8 cellular contexts compared by ENCODE assay signal in the genomic region with DNA sequence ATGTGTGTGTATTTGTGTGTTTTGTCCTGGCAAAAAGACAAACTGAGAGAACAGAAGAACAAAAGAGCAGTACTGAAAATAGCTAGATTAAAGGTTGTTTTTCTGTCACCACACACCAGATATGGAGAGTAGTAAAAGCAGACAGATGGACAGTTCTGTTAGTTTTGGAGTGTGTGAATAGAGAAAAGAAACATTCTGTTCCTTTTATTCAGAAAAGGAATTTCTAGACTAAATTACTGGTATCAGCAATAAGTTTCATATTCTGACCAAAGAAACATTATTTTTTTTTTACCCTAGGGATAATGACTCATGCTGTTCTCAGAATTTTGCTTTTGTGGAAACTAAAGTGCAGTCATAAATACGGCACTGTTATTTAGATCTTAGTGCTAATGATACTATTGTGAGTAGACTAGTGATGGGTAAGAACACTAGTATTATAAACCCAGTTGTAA. TPM values are rescaled to one million over a fixed set of nuclear protein-coding genes. Genes with fewer than 3 reads are reported as not detected.
DNase-seq lines count a peak whose midpoint lies in the region; ATAC-seq, FAIRE-seq and TF ChIP-seq lines count a peak whose summit lies in the region.

No MANE protein-coding gene starts in this region.

- no peaks in the 10 kb centered on the region for H3K27me3 Mint-ChIP-seq in activated CD8-positive, alpha-beta T cell treated with anti-CD3 and anti-CD28 coated beads for 36 hours

- H3K4me1 Mint-ChIP-seq in activated CD8-positive, alpha-beta T cell treated with anti-CD3 and anti-CD28 coated beads for 36 hours (ENCODE audit: low read depth) = peaks cover 55% of the 10 kb centered on the region

- H4K20me1 ChIP-seq in HepG2 (ENCODE audit: insufficient read depth, low read length) = 0 out of 2 replicates have a peak, but pooled peaks cover 8% of the 10 kb centered on the region

- H3K27me3 ChIP-seq in HepG2 (ENCODE audit: control insufficient read depth in 1 of 2, insufficient read depth in 2 of 2, low read length in 2 of 2) = no peaks in the 10 kb centered on the region

- peaks cover 19% of the 10 kb centered on the region for H3K79me2 ChIP-seq in HepG2 (ENCODE audit: insufficient read depth, low read length)

- no peaks in the 10 kb centered on the region for H3K4me1 ChIP-seq in HepG2 (ENCODE audit: insufficient read depth, low read length)

- POLR2A ChIA-PET in activated CD8-positive, alpha-beta T cell treated with anti-CD3 and anti-CD28 coated beads for 36 hours (lab: Charles Lee) = interaction anchor here (0.7 to 3.0 kb wide), 3 partner anchors 33 to 140 kb away, joined by 3 to 13 read pairs (median 3); a partner anchor contains a TSS
- POLR2A ChIA-PET in HepG2 (lab: Yijun Ruan, JAX) = no interaction called here

- TF ChIP-seq CTCF in activated CD8-positive, alpha-beta T cell treated with anti-CD3 and anti-CD28 coated beads for 36 hours (IDR thresholded peaks at IDR 0.05) = no peak
- TF ChIP-seq CTCF in HepG2 (CRISPR knock-in tag; IDR thresholded peaks at IDR 0.05) = no peak

- FAIRE-seq in HepG2 (lab: Jason Lieb, UNC) = no peak

- DNase-seq in activated CD8-positive, alpha-beta T cell treated with anti-CD3 and anti-CD28 coated beads for 36 hours = no peak
- DNase-seq in HepG2 (ENCODE audit: low spot score) (no peak), HK-2 (ENCODE audit: unreplicated experiment) (no peak), DMS53 treated with DMSO at 0.1 percent for 48 hours (lab: John Stamatoyannopoulos, UW; ENCODE audit: unreplicated experiment) (no peak), NCI-H1092 treated with DMSO at 0.1 percent for 48 hours (lab: John Stamatoyannopoulos, UW) (no peak)
- DNase-seq in activated CD4-positive, alpha-beta T cell treated with anti-CD3 and anti-CD28 coated beads, Interleukin-2, amount 50 U/mL, for 1 hour = no peak

- no peak for TF ChIP-seq RAD21 in HepG2 (CRISPR knock-in tag; IDR thresholded peaks at IDR 0.05)

- in situ Hi-C loops in HepG2 (cut with HindIII; ENCODE audit: extremely low pct_ligation_motif_present, low pct_unique_long_range_greater_than_20kb) = no loop called here

- H3K27ac ChIP-seq in HepG2 (ENCODE audit: extremely low read length, insufficient read depth, low read length) = no peak overlapping the region

- H3K4me3 ChIP-seq in HepG2 (replicated peaks in 1 of 3; ENCODE audit: insufficient read depth in 1 of 3, low read depth in 2 of 3, low read length in 3 of 3) = no peak overlapping the region

- H3K9me3 ChIP-seq in HepG2 (ENCODE audit: low read length) = no peaks in the 10 kb centered on the region

- H3K9me3 Mint-ChIP-seq in activated CD8-positive, alpha-beta T cell treated with anti-CD3 and anti-CD28 coated beads for 36 hours = no peaks in the 10 kb centered on the region

- TF ChIP-seq POLR2A in HepG2 (IDR thresholded peaks at IDR 0.05; ENCODE audit: insufficient read depth in 1 of 2, low read depth in 2 of 2, low read length in 2 of 2) = no peak

- no peak for TF ChIP-seq EP300 in HepG2 (IDR thresholded peaks at IDR 0.05; ENCODE audit: low read depth in 2 of 2, low read length in 2 of 2)
- TF ChIP-seq EP300 in HepG2 (CRISPR knock-in tag; IDR thresholded peaks at IDR 0.05; ENCODE audit: borderline replicate concordance) = no peak

- intact Hi-C loops in activated CD8-positive, alpha-beta T cell treated with anti-CD3 and anti-CD28 coated beads for 36 hours (cut with micrococcal nuclease) = loop anchor here (1.0 kb wide), 1 partner anchor 34 kb away; no protein-coding TSS in a partner anchor
- intact Hi-C loops in HepG2 (cut with micrococcal nuclease; ENCODE audit: unreplicated experiment) = no loop called here

- no peak overlapping the region for H3K27ac Mint-ChIP-seq in activated CD8-positive, alpha-beta T cell treated with anti-CD3 and anti-CD28 coated beads for 36 hours

- H3K9ac ChIP-seq in HepG2 (ENCODE audit: insufficient read depth, low read depth, low read length) = no peak overlapping the region

- WGBS in HepG2 (ENCODE audit: low lambda C conversion rate) = 97% methylated on average over 1 of the region's 1 CpG

- no peaks in the 10 kb centered on the region for H3K36me3 ChIP-seq in HepG2 (replicated peaks in 1 of 2; ENCODE audit: control insufficient read depth in 1 of 2, insufficient read depth in 2 of 2, low read length in 2 of 2)

- H3K4me2 ChIP-seq in HepG2 (ENCODE audit: low read depth, low read length) = no peak overlapping the region

- peak overlapping the region; percentile 32 for H3K4me3 Mint-ChIP-seq in activated CD8-positive, alpha-beta T cell treated with anti-CD3 and anti-CD28 coated beads for 36 hours

- CTCF ChIA-PET in activated CD8-positive, alpha-beta T cell treated with anti-CD3 and anti-CD28 coated beads for 36 hours (lab: Charles Lee) = interaction anchor here (1.0 to 2.7 kb wide), 2 partner anchors 33 to 135 kb away, joined by 3 to 17 read pairs; a partner anchor contains a TSS
- CTCF ChIA-PET in HepG2 (lab: Yijun Ruan, JAX; ENCODE audit: low intra/inter-chr PET ratio, low total read pairs) = no interaction called here

- no TSS peak for BruUV-seq in HepG2 (replicated peaks; lab: Mats Ljungman, UMichigan)

- ATAC-seq in GM18861 (IDR thresholded peaks at IDR 0.05; ENCODE audit: unreplicated experiment) (peak; percentile 82), HG02870 (IDR thresholded peaks at IDR 0.05; ENCODE audit: unreplicated experiment) (peak; percentile 73), HepG2 (no peak)
- peak; percentile 82 for ATAC-seq in activated CD8-positive, alpha-beta T cell treated with anti-CD3 and anti-CD28 coated beads for 36 hours

- no peaks in the 10 kb centered on the region for H3K36me3 Mint-ChIP-seq in activated CD8-positive, alpha-beta T cell treated with anti-CD3 and anti-CD28 coated beads for 36 hours (ENCODE audit: low read depth)

- no peak overlapping the region for H2AFZ ChIP-seq in HepG2 (ENCODE audit: low read length)

TF ChIP-seq in HepG2, 621 proteins besides CTCF, POLR2A, EP300 and RAD21:
- peak; percentile 59; the same call in 1 of the 2 replicates for TF ChIP-seq ZNF7 (CRISPR knock-in tag; IDR thresholded peaks at IDR 0.05)
- TF ChIP-seq ZNF263 (CRISPR knock-in tag; IDR thresholded peaks at IDR 0.05) = no peak
- TF ChIP-seq ZNF83 (CRISPR knock-in tag; IDR thresholded peaks at IDR 0.05; ENCODE audit: borderline replicate concordance) = no peak
- TF ChIP-seq, protein P1, sequence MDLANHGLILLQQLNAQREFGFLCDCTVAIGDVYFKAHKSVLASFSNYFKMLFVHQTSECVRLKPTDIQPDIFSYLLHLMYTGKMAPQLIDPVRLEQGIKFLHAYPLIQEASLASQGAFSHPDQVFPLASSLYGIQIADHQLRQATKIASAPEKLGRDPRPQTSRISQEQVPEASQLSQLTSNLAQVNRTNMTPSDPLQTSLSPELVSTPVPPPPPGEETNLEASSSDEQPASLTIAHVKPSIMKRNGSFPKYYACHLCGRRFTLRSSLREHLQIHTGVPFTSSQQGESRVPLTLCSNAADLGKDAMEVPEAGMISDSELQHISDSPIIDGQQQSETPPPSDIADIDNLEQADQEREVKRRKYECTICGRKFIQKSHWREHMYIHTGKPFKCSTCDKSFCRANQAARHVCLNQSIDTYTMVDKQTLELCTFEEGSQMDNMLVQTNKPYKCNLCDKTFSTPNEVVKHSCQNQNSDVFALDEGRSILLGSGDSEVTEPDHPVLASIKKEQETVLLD (CRISPR knock-in tag; IDR thresholded peaks at IDR 0.05; ENCODE audit: low read depth) = no peak

RNA-seq across cellular contexts. Expression of a gene that starts 32.9 kb away (rescaled TPM):
- total RNA-seq in activated CD8-positive, alpha-beta T cell treated with anti-CD3 and anti-CD28 coated beads for 36 hours = 10 to 100 TPM; 14.1 to 20.8 TPM
- 11.4 and 20.4 TPM in 2 replicates for total RNA-seq in HepG2 (2016; rRNA removed; fragmentation: Illumina TruSeq; extraction: Trizol)
- 1.7 and 1.8 TPM in 2 replicates for total RNA-seq in HepG2 (2016; cell fraction: cytosol; rRNA removed; fragmentation: Illumina TruSeq; extraction: Trizol; ENCODE audit: low read depth)
- total RNA-seq in HepG2 (2016; cell fraction: insoluble cytoplasmic fraction; rRNA removed; fragmentation: Illumina TruSeq; extraction: Trizol) = 11.5 and 16.5 TPM in 2 replicates
- 7.8 and 8.2 TPM in 2 replicates for total RNA-seq in HepG2 (2016; cell fraction: membrane; rRNA removed; fragmentation: Illumina TruSeq; extraction: Trizol)
- total RNA-seq in HepG2 (2016; cell fraction: nucleus; rRNA removed; fragmentation: Illumina TruSeq; extraction: Trizol) = 15.1 and 17.9 TPM in 2 replicates
- 4.6 and 5.7 TPM in 2 replicates for polyA plus RNA-seq in HepG2 (2011; rRNA removed)
- 1.9 and 3.7 TPM in 2 replicates for polyA plus RNA-seq in HepG2 (2011; cell fraction: cytosol; rRNA removed)
- 4.1 and 4.3 TPM in 2 replicates for polyA plus RNA-seq in HepG2 (2011; cell fraction: nucleus; rRNA removed)
- 10.5 and 14.0 TPM in 2 replicates for polyA plus RNA-seq in HepG2 (2012)
- 0.44 and 0.45 TPM in 2 replicates for polyA plus RNA-seq in HepG2 (2016; cell fraction: cytosol; fragmentation: Illumina TruSeq; extraction: Trizol; ENCODE audit: low read depth)
- 8.7 and 11.5 TPM in 2 replicates for polyA plus RNA-seq in HepG2 (2016; cell fraction: insoluble cytoplasmic fraction; fragmentation: Illumina TruSeq; extraction: Trizol; ENCODE audit: low read depth)
- 2.3 and 2.4 TPM in 2 replicates for polyA plus RNA-seq in HepG2 (2016; cell fraction: membrane; fragmentation: Illumina TruSeq; extraction: Trizol; ENCODE audit: low read depth)
- polyA plus RNA-seq in HepG2 (2016; cell fraction: nucleus; fragmentation: Illumina TruSeq; extraction: Trizol; ENCODE audit: insufficient read depth, low read depth) = 9.7 and 10.7 TPM in 2 replicates
- polyA minus RNA-seq in HepG2 (2011; rRNA and poly(A)+ RNA removed; ENCODE audit: low replicate concordance) = 4.0 and 7.4 TPM in 2 replicates
- 10.3 and 13.2 TPM in 2 replicates for polyA minus RNA-seq in HepG2 (2011; cell fraction: cytosol; rRNA and poly(A)+ RNA removed)
- polyA minus RNA-seq in HepG2 (2011; cell fraction: nucleus; rRNA and poly(A)+ RNA removed) = 36.6 and 37.7 TPM in 2 replicates
